33 cellular contexts compared by ENCODE assay signal in genomic region chr2:9203876-9204275, GRCh38. TPM values are rescaled to one million over a fixed set of nuclear protein-coding genes. Genes with fewer than 3 reads are reported as not detected.
"Had no signal": no experiment of that assay in that cellular context is flagged by ENCODE, and none has a peak within 500 bp of the region (broad histone marks: within the 10 kb centered on the region; RNA-seq: fewer than 3 reads in every experiment).

No MANE protein-coding gene starts in this region.

- ATAC-seq: activated CD8-positive, alpha-beta T cell treated with anti-CD3 and anti-CD28 coated beads for 36 hours; activated naive CD8-positive, alpha-beta T cell treated with anti-CD3 and anti-CD28 coated beads, Interleukin-2, amount 50 U/mL, for 24 hours; activated T-cell treated with anti-CD3 and anti-CD28 coated beads, Interleukin-2, amount 50 U/mL, for 4 hours; activated T-helper 17 cell treated with anti-CD3 and anti-CD28 coated beads, Interleukin-2, amount 50 U/mL, for 72 hours; body of pancreas; foreskin keratinocyte; gastrocnemius medialis; WTC11 had no signal

- H3K4me3 Mint-ChIP-seq: activated CD4-positive, alpha-beta T cell treated with anti-CD3 and anti-CD28 coated beads, Interleukin-2, amount 10 ng/mL, durations not matched to agents 7 days and 5 days; activated CD8-positive, alpha-beta T cell treated with anti-CD3 and anti-CD28 coated beads for 36 hours; activated naive CD4-positive, alpha-beta T cell treated with anti-CD3 and anti-CD28 coated beads for 36 hours; activated naive CD4-positive, alpha-beta T cell treated with anti-CD3 and anti-CD28 coated beads, Interleukin-2, amount 50 U/mL, for 24 hours; activated naive CD8-positive, alpha-beta T cell treated with anti-CD3 and anti-CD28 coated beads for 36 hours; activated naive CD8-positive, alpha-beta T cell treated with anti-CD3 and anti-CD28 coated beads, Interleukin-2, amount 50 U/mL, for 24 hours; activated T-cell treated with anti-CD3 and anti-CD28 coated beads, Interleukin-2, amount 50 U/mL, for 4 hours; activated T-helper 17 cell treated with anti-CD3 and anti-CD28 coated beads, Interleukin-2, amount 50 U/mL, for 72 hours; dendritic cell treated with granulocyte-macrophage colony-stimulating factor and Interleukin-4, amounts not matched to agents 40 ng/mL and 50 ng/mL, for 4 days; WTC11 had no signal

- H3K36me3 ChIP-seq: adrenal gland, breast epithelium, cardiac muscle cell, esophagus muscularis mucosa, gastrocnemius medialis had no signal

- H3K4me1 ChIP-seq: breast epithelium had no signal

- H3K27me3 ChIP-seq: adrenal gland, body of pancreas, breast epithelium, esophagus muscularis mucosa, foreskin keratinocyte had no signal

- H3K27ac ChIP-seq: adrenal gland, breast epithelium, cardiac muscle cell, coronary artery, dorsolateral prefrontal cortex, esophagus muscularis mucosa, foreskin keratinocyte, gastrocnemius medialis, VCaP had no signal

- H3K4me3 ChIP-seq: adrenal gland, body of pancreas, breast epithelium, cardiac muscle cell, coronary artery, dorsolateral prefrontal cortex, esophagus muscularis mucosa, gastrocnemius medialis had no signal

- H3K9me3 ChIP-seq: adrenal gland, body of pancreas, breast epithelium, esophagus muscularis mucosa, gastrocnemius medialis had no signal

- H3K27ac Mint-ChIP-seq: activated CD4-positive, alpha-beta T cell treated with anti-CD3 and anti-CD28 coated beads, Interleukin-2, amount 10 ng/mL, durations not matched to agents 7 days and 5 days; activated CD8-positive, alpha-beta T cell treated with anti-CD3 and anti-CD28 coated beads for 36 hours; activated naive CD4-positive, alpha-beta T cell treated with anti-CD3 and anti-CD28 coated beads for 36 hours; activated naive CD4-positive, alpha-beta T cell treated with anti-CD3 and anti-CD28 coated beads, Interleukin-2, amount 50 U/mL, for 24 hours; activated naive CD8-positive, alpha-beta T cell treated with anti-CD3 and anti-CD28 coated beads for 36 hours; activated naive CD8-positive, alpha-beta T cell treated with anti-CD3 and anti-CD28 coated beads, Interleukin-2, amount 50 U/mL, for 24 hours; activated T-helper 17 cell treated with anti-CD3 and anti-CD28 coated beads, Interleukin-2, amount 50 U/mL, for 72 hours; dendritic cell treated with granulocyte-macrophage colony-stimulating factor and Interleukin-4, amounts not matched to agents 40 ng/mL and 50 ng/mL, for 4 days; WTC11 had no signal

- DNase-seq: activated CD4-positive, alpha-beta T cell treated with anti-CD3 and anti-CD28 coated beads for 1 hour; activated CD4-positive, alpha-beta T cell treated with anti-CD3 and anti-CD28 coated beads for 4 hours; activated CD4-positive, alpha-beta T cell treated with anti-CD3 and anti-CD28 coated beads, Interleukin-2, amount 10 ng/mL, durations not matched to agents 7 days and 5 days; activated CD4-positive, alpha-beta T cell treated with anti-CD3 and anti-CD28 coated beads, Interleukin-2, amount 50 U/mL, for 48 hours; activated CD8-positive, alpha-beta memory T cell treated with anti-CD3 and anti-CD28 coated beads for 24 hours; activated CD8-positive, alpha-beta T cell treated with anti-CD3 and anti-CD28 coated beads for 36 hours; activated effector memory CD4-positive, alpha-beta T cell treated with Interleukin-2 at 50 U/mL for 16 hours; activated naive CD4-positive, alpha-beta T cell treated with anti-CD3 and anti-CD28 coated beads for 36 hours; activated naive CD8-positive, alpha-beta T cell treated with anti-CD3 and anti-CD28 coated beads for 36 hours; activated naive CD8-positive, alpha-beta T cell treated with anti-CD3 and anti-CD28 coated beads, Interleukin-2, amount 50 U/mL, for 24 hours; activated T-cell treated with anti-CD3 and anti-CD28 coated beads, Interleukin-2, amount 50 U/mL, for 4 hours; adrenal gland; amygdala; aorta; body of pancreas; central memory CD4-positive, alpha-beta T cell; cerebellar nuclear complex; dorsolateral prefrontal cortex; effector memory CD4-positive, alpha-beta T cell; erythroblast; foreskin keratinocyte; gastrocnemius medialis; glutamatergic neuron; T-helper 2 cell had no signal

- H3K9me3 Mint-ChIP-seq: activated CD4-positive, alpha-beta T cell treated with anti-CD3 and anti-CD28 coated beads, Interleukin-2, amount 10 ng/mL, durations not matched to agents 7 days and 5 days; activated CD8-positive, alpha-beta T cell treated with anti-CD3 and anti-CD28 coated beads for 36 hours; activated naive CD4-positive, alpha-beta T cell treated with anti-CD3 and anti-CD28 coated beads for 36 hours; activated naive CD4-positive, alpha-beta T cell treated with anti-CD3 and anti-CD28 coated beads, Interleukin-2, amount 50 U/mL, for 24 hours; activated naive CD8-positive, alpha-beta T cell treated with anti-CD3 and anti-CD28 coated beads for 36 hours; activated naive CD8-positive, alpha-beta T cell treated with anti-CD3 and anti-CD28 coated beads, Interleukin-2, amount 50 U/mL, for 24 hours; activated T-cell treated with anti-CD3 and anti-CD28 coated beads, Interleukin-2, amount 50 U/mL, for 4 hours; activated T-helper 17 cell treated with anti-CD3 and anti-CD28 coated beads, Interleukin-2, amount 50 U/mL, for 72 hours; dendritic cell treated with granulocyte-macrophage colony-stimulating factor and Interleukin-4, amounts not matched to agents 40 ng/mL and 50 ng/mL, for 4 days; WTC11 had no signal

- H3K36me3 Mint-ChIP-seq: activated naive CD4-positive, alpha-beta T cell treated with anti-CD3 and anti-CD28 coated beads, Interleukin-2, amount 50 U/mL, for 24 hours; activated naive CD8-positive, alpha-beta T cell treated with anti-CD3 and anti-CD28 coated beads for 36 hours; WTC11 had no signal

RNA-seq across cellular contexts. Expression of gene ASAP2, which starts 2.7 kb away (rescaled TPM):
- total RNA-seq: activated CD8-positive, alpha-beta T cell treated with anti-CD3 and anti-CD28 coated beads for 36 hours had no signal
